Comparison of ENCODE assay signal across 1 cellular context in genomic region chr12:57130941-57131340, GRCh38.
A peak's percentile ranks its signal among the peaks of the same experiment; 100 is the strongest.
TF ChIP-seq lines count a peak whose summit lies in the region.

No MANE protein-coding gene starts in this region.

TF ChIP-seq in HepG2, 621 proteins besides CTCF, POLR2A, EP300 and RAD21 (continued from another document and continues in another):
- TF ChIP-seq ZNF142 (CRISPR knock-in tag; IDR thresholded peaks at IDR 0.05), result no peak
- TF ChIP-seq SNAPC4 (CRISPR knock-in tag; IDR thresholded peaks at IDR 0.05), result no peak
- no peak for TF ChIP-seq NCOA5 (CRISPR knock-in tag; IDR thresholded peaks at IDR 0.05)
- TF ChIP-seq ZIK1 (CRISPR knock-in tag; IDR thresholded peaks at IDR 0.05; ENCODE audit: borderline replicate concordance, low read depth), result no peak
- TF ChIP-seq ZNF691 (CRISPR knock-in tag; IDR thresholded peaks at IDR 0.05; ENCODE audit: borderline replicate concordance, low read depth), result no peak
- TF ChIP-seq AGO1 (IDR thresholded peaks at IDR 0.05; ENCODE audit: low read depth, low read length, poor library complexity, severe bottlenecking), result no peak
- peak; percentile 68; the same call in 1 of the 2 replicates for TF ChIP-seq FOXK1 (CRISPR knock-in tag; IDR thresholded peaks at IDR 0.05; ENCODE audit: borderline replicate concordance, low read depth)
- TF ChIP-seq ATF1 (CRISPR knock-in tag; IDR thresholded peaks at IDR 0.05), result no peak
- TF ChIP-seq MAFK (conservative IDR thresholded peaks at IDR 0.05 in 1 of 2, IDR thresholded peaks at IDR 0.05 in 1 of 2; ENCODE audit: low read length in 2 of 2), result no peak
- no peak for TF ChIP-seq ZNF788 (CRISPR knock-in tag; IDR thresholded peaks at IDR 0.05; ENCODE audit: borderline replicate concordance)
- no peak for TF ChIP-seq ZSCAN21 (CRISPR knock-in tag; IDR thresholded peaks at IDR 0.05; ENCODE audit: borderline replicate concordance)
- TF ChIP-seq ZNF383 (CRISPR knock-in tag; IDR thresholded peaks at IDR 0.05; ENCODE audit: borderline replicate concordance), result no peak
- no peak for TF ChIP-seq ZNF275 (CRISPR knock-in tag; IDR thresholded peaks at IDR 0.05; ENCODE audit: borderline replicate concordance)
- no peak; the same call in 1 of the 2 replicates for TF ChIP-seq BCL3 (CRISPR knock-in tag; IDR thresholded peaks at IDR 0.05)
- TF ChIP-seq DBP (CRISPR knock-in tag; IDR thresholded peaks at IDR 0.05; ENCODE audit: not compliant biosample characterization), result no peak
- TF ChIP-seq TIGD3 (CRISPR knock-in tag; IDR thresholded peaks at IDR 0.05; ENCODE audit: borderline replicate concordance), result no peak
- TF ChIP-seq ZNF850 (CRISPR knock-in tag; conservative IDR thresholded peaks at IDR 0.05), result no peak
- no peak for TF ChIP-seq TFDP1 (CRISPR knock-in tag; IDR thresholded peaks at IDR 0.05; ENCODE audit: borderline replicate concordance)
- TF ChIP-seq GMEB2 (CRISPR knock-in tag; IDR thresholded peaks at IDR 0.05; ENCODE audit: low read depth), result no peak
- no peak for TF ChIP-seq ZNF12 (CRISPR knock-in tag; IDR thresholded peaks at IDR 0.05)
- TF ChIP-seq ZNF577 (CRISPR knock-in tag; IDR thresholded peaks at IDR 0.05; ENCODE audit: borderline replicate concordance, low read depth), result no peak
- no peak for TF ChIP-seq ZNF704 (CRISPR knock-in tag; IDR thresholded peaks at IDR 0.05; ENCODE audit: borderline replicate concordance)
- no peak for TF ChIP-seq IKZF1 (IDR thresholded peaks at IDR 0.05)
- no peak for TF ChIP-seq ZBTB43 (CRISPR knock-in tag; conservative IDR thresholded peaks at IDR 0.05)
- no peak for TF ChIP-seq E2F1 (CRISPR knock-in tag; IDR thresholded peaks at IDR 0.05)
- no peak for TF ChIP-seq RFX5 (IDR thresholded peaks at IDR 0.05; ENCODE audit: low read depth, low read length)
- TF ChIP-seq SMAD3 (CRISPR knock-in tag; IDR thresholded peaks at IDR 0.05), result no peak
